9 cellular contexts compared by ENCODE assay signal in genomic region chr1:39406533-39407478, GRCh38.
DNase-seq lines count a peak whose midpoint lies in the region; ATAC-seq and TF ChIP-seq lines count a peak whose summit lies in the region.
"Had no signal": no experiment of that assay in that cellular context is flagged by ENCODE, and none has a peak within 500 bp of the region (broad histone marks: within the 10 kb centered on the region; RNA-seq: fewer than 3 reads in every experiment).

No MANE protein-coding gene starts in this region.

- no peaks in the 10 kb centered on the region for H3K9me3 Mint-ChIP-seq in naive thymus-derived CD8-positive, alpha-beta T cell

- no peak overlapping the region for H3K4me3 ChIP-seq in AG10803 (ENCODE audit: low read length)

- TF ChIP-seq CTCF in AG10803 (conservative IDR thresholded peaks at IDR 0.05; ENCODE audit: low read length) = no peak

- ATAC-seq in naive thymus-derived CD8-positive, alpha-beta T cell = no peak
- no peak for ATAC-seq in GM19467 (IDR thresholded peaks at IDR 0.05; ENCODE audit: unreplicated experiment)

- peaks cover 31 to 51% (median 44%) of the 10 kb centered on the region in 4 donors for H3K4me1 Mint-ChIP-seq in naive thymus-derived CD8-positive, alpha-beta T cell

- peak overlapping the region in 9 of 10 donors; percentile 81 to 94 (median 89) for H3K4me3 Mint-ChIP-seq in naive thymus-derived CD8-positive, alpha-beta T cell

- POLR2A ChIA-PET in naive thymus-derived CD8-positive, alpha-beta T cell (lab: Charles Lee) = interaction anchor here (1.6 kb wide), 1 partner anchor 8 kb away, joined by 3 read pairs; no protein-coding TSS in a partner anchor

- H3K36me3 Mint-ChIP-seq in naive thymus-derived CD8-positive, alpha-beta T cell = peaks cover 0 to 9% (median 2%) of the 10 kb centered on the region in 3 donors

- DNase-seq in AG10803 (ENCODE audit: low read depth) = peak; percentile 90
- DNase-seq in NCI-H226 = peak; percentile 58
- peak; percentile 80 for DNase-seq in dedifferentiated amniotic fluid mesenchymal stem cell (ENCODE audit: extremely low spot score)
- DNase-seq in naive thymus-derived CD8-positive, alpha-beta T cell = no peak
- no peak for DNase-seq in NCI-H187 treated with DMSO at 0.1 percent for 48 hours (lab: John Stamatoyannopoulos, UW)
- DNase-seq in OCI-M1 (lab: John Stamatoyannopoulos, UW) = no peak
- DNase-seq in retina = no peak
- DNase-seq: nucleus accumbens had no signal

- peak overlapping the region in 9 of 10 donors; percentile 2 to 91 (median 55) for H3K27ac Mint-ChIP-seq in naive thymus-derived CD8-positive, alpha-beta T cell

- H3K27me3 Mint-ChIP-seq in naive thymus-derived CD8-positive, alpha-beta T cell = no peaks in the 10 kb centered on the region

Comparison
In these comparisons a context has a peak if more than half of its experiments do, and no peak if none do; other contexts are left out.
1. DNase-seq: peak in AG10803 (single experiment), NCI-H226 (single experiment) and dedifferentiated amniotic fluid mesenchymal stem cell (single experiment); none in naive thymus-derived CD8-positive, alpha-beta T cell (0 of 10), NCI-H187 treated with DMSO at 0.1 percent for 48 hours (single experiment), OCI-M1 (single experiment) and retina (single experiment).